ENCODE assay signal across 24 cellular contexts in genomic region chr3:15654096-15654495, GRCh38.
"Had no signal": no experiment of that assay in that cellular context is flagged by ENCODE, and none has a peak within 500 bp of the region (broad histone marks: within the 10 kb centered on the region; RNA-seq: fewer than 3 reads in every experiment).

No MANE protein-coding gene starts in this region.

- ATAC-seq: activated T-cell treated with anti-CD3 and anti-CD28 coated beads, Interleukin-2, amount 50 U/mL, for 72 hours; esophagus mucosa; left lung; lower lobe of right lung; natural killer cell; SK-N-SH treated with all-trans-retinoic acid at 6 μM for 48 hours; T-helper 17 cell; upper lobe of right lung had no signal

- DNase-seq: activated B cell treated with CpG ODN at 0.5 μM for 24 hours; activated CD4-positive, alpha-beta T cell treated with anti-CD3 and anti-CD28 coated beads, Interleukin-2, amount 50 U/mL, for 4 hours; activated effector memory CD4-positive, alpha-beta T cell treated with Interleukin-2 at 50 U/mL for 16 hours; activated naive CD4-positive, alpha-beta T cell treated with anti-CD3 and anti-CD28 coated beads, Interleukin-2, amount 10 ng/mL, durations not matched to agents 7 days and 5 days; activated naive CD8-positive, alpha-beta T cell treated with anti-CD3 and anti-CD28 coated beads, Interleukin-2, amount 10 ng/mL, durations not matched to agents 7 days and 5 days; activated T-cell treated with anti-CD3 and anti-CD28 coated beads for 4 hours; activated T-cell treated with anti-CD3 and anti-CD28 coated beads, Interleukin-2, amount 50 U/mL, for 72 hours; brain microvascular endothelial cell; endodermal cell; left lung; lower lobe of right lung; mesendoderm; natural killer cell; occipital lobe; stimulated activated CD4-positive, alpha-beta T cell treated with anti-CD3 and anti-CD28 coated beads, Interleukin-2, amount 100 ng/mL, for 48 hours; T-helper 17 cell; T1000; thyroid gland; upper lobe of right lung had no signal

- H3K27ac ChIP-seq: brain microvascular endothelial cell, left lung, lower lobe of right lung, neural progenitor cell, parathyroid adenoma, right atrium auricular region, thyroid gland, upper lobe of right lung had no signal

- H3K4me1 ChIP-seq: left lung, lower lobe of right lung, parathyroid adenoma, right atrium auricular region, thyroid gland, upper lobe of right lung had no signal

- H3K4me2 ChIP-seq: neural progenitor cell had no signal

- H2AFZ ChIP-seq: neural progenitor cell, parathyroid adenoma had no signal

- H3K36me3 ChIP-seq: brain microvascular endothelial cell, left lung, lower lobe of right lung, neural progenitor cell, right atrium auricular region, thyroid gland, upper lobe of right lung had no signal

- H3K27me3 ChIP-seq: brain microvascular endothelial cell, left lung, neural progenitor cell, right atrium auricular region, thyroid gland, upper lobe of right lung had no signal

- H3K4me3 ChIP-seq: left lung, lower lobe of right lung, neural progenitor cell, right atrium auricular region, thyroid gland, upper lobe of right lung had no signal

- H3K9ac ChIP-seq: neural progenitor cell, parathyroid adenoma had no signal

- H3K9me3 ChIP-seq: thyroid gland had no signal
